Comparison of ENCODE assay signal across 22 cellular contexts in genomic region chr7:155231241-155231800, GRCh38.
DNase-seq lines count a peak whose midpoint lies in the region; ATAC-seq and TF ChIP-seq lines count a peak whose summit lies in the region.
"Had no signal": no experiment of that assay in that cellular context is flagged by ENCODE, and none has a peak within 500 bp of the region (broad histone marks: within the 10 kb centered on the region; RNA-seq: fewer than 3 reads in every experiment).

No MANE protein-coding gene starts in this region.

- ATAC-seq in HCT116 (no peak), PC-3 (no peak), foreskin keratinocyte (no peak)
- no peak for ATAC-seq in effector memory CD8-positive, alpha-beta T cell (replicated peaks)
- ATAC-seq: GM12878, HepG2 had no signal

- no peaks in the 10 kb centered on the region for H3K79me2 ChIP-seq in HCT116 (ENCODE audit: insufficient read depth, low read length)
- no peaks in the 10 kb centered on the region for H3K79me2 ChIP-seq in PC-3 (ENCODE audit: low read length)
- no peaks in the 10 kb centered on the region for H3K79me2 ChIP-seq in osteoblast (ENCODE audit: insufficient read depth, low read length)

- TF ChIP-seq CTCF in HCT116 (IDR thresholded peaks at IDR 0.05 in 2 of 3, conservative IDR thresholded peaks at IDR 0.05 in 1 of 3; ENCODE audit: borderline replicate concordance in 1 of 3, insufficient read depth in 1 of 3, low read depth in 2 of 3, low read length in 2 of 3) (no peak), PC-3 (conservative IDR thresholded peaks at IDR 0.05; ENCODE audit: low read depth, low read length) (no peak), foreskin keratinocyte (conservative IDR thresholded peaks at IDR 0.05) (no peak), osteoblast (IDR thresholded peaks at IDR 0.05; ENCODE audit: extremely low read depth, low read depth, low read length) (no peak)

- H3K4me2 ChIP-seq in HCT116 (ENCODE audit: low read length) (no peak overlapping the region), PC-3 (ENCODE audit: low read length) (no peak overlapping the region), osteoblast (ENCODE audit: insufficient read depth, low read length) (no peak overlapping the region)

- no peak for TF ChIP-seq RAD21 in HCT116 (IDR thresholded peaks at IDR 0.05; ENCODE audit: low read depth)

- no peaks in the 10 kb centered on the region for H4K20me1 ChIP-seq in HCT116 (ENCODE audit: insufficient read depth)
- H4K20me1 ChIP-seq in PC-3 (ENCODE audit: low read length) = no peaks in the 10 kb centered on the region
- no peaks in the 10 kb centered on the region for H4K20me1 ChIP-seq in osteoblast (ENCODE audit: insufficient read depth, low read length)

- no peaks in the 10 kb centered on the region for H3K36me3 Mint-ChIP-seq in effector memory CD8-positive, alpha-beta T cell (ENCODE audit: insufficient read depth)
- H3K36me3 Mint-ChIP-seq: CD4-positive, CD25-positive, alpha-beta regulatory T cell had no signal

- DNase-seq in HCT116 (ENCODE audit: low read depth, low spot score) (no peak), PC-3 (no peak), foreskin keratinocyte (no peak), osteoblast (ENCODE audit: insufficient read length, low spot score, missing footprints) (peak; percentile 77), AG08395 (ENCODE audit: low spot score) (no peak)
- DNase-seq in stimulated activated CD4-positive, alpha-beta T cell treated with anti-CD3 and anti-CD28 coated beads, Interleukin-2, amount 100 ng/mL, for 24 hours = no peak
- no peak for DNase-seq in activated CD4-positive, alpha-beta T cell treated with anti-CD3 and anti-CD28 coated beads, Interleukin-2, amount 50 U/mL, for 4 hours
- DNase-seq in effector memory CD8-positive, alpha-beta T cell = no peak
- DNase-seq: Caco-2; CD4-positive, CD25-positive, alpha-beta regulatory T cell; DND-41; KG1; NCI-H1105; NCI-H146; NCI-H2029; NCI-H446 treated with DMSO at 0.1 percent for 48 hours; NCI-H526 treated with DMSO at 0.1 percent for 48 hours; OCI-M1; SHP77 had no signal

- no peaks in the 10 kb centered on the region for H3K9me3 ChIP-seq in HCT116 (ENCODE audit: control insufficient read depth in 1 of 2, insufficient read depth in 1 of 2, low read depth in 1 of 2, low read length in 2 of 2)
- no peaks in the 10 kb centered on the region for H3K9me3 ChIP-seq in PC-3 (ENCODE audit: low read length)
- no peaks in the 10 kb centered on the region for H3K9me3 ChIP-seq in osteoblast (ENCODE audit: low read depth, low read length)
- H3K9me3 ChIP-seq: Caco-2 had no signal

- RAD21 ChIA-PET in HCT116 (lab: Charles Lee; ENCODE audit: low non-redundant PET in 1 of 2, low total read pairs in 2 of 2, uncharacterized antibody in 2 of 2, unreplicated experiment in 2 of 2) = no interaction called here

- H3K27me3 ChIP-seq in HCT116 (ENCODE audit: insufficient read depth, low read length) (no peaks in the 10 kb centered on the region), PC-3 (ENCODE audit: low read length) (no peaks in the 10 kb centered on the region), foreskin keratinocyte (no peaks in the 10 kb centered on the region), osteoblast (ENCODE audit: insufficient read depth, low read length) (no peaks in the 10 kb centered on the region)

- H3K4me3 ChIP-seq in HCT116 (replicated peaks in 1 of 2; ENCODE audit: low read depth in 1 of 2, low read length in 2 of 2) = no peak overlapping the region
- H3K4me3 ChIP-seq in PC-3 (ENCODE audit: low read length) = no peak overlapping the region
- H3K4me3 ChIP-seq in osteoblast (ENCODE audit: insufficient read depth, low read length) = no peak overlapping the region
- H3K4me3 ChIP-seq: GM12878 had no signal

- no peak overlapping the region for H3K27ac Mint-ChIP-seq in effector memory CD8-positive, alpha-beta T cell
- H3K27ac Mint-ChIP-seq: CD4-positive, CD25-positive, alpha-beta regulatory T cell had no signal

- H3K9ac ChIP-seq in HCT116 (ENCODE audit: low read length) (peak overlapping the region; percentile 6; the same call in 1 of the 2 replicates), PC-3 (ENCODE audit: low read length) (peak overlapping the region; percentile 37; the same call in 1 of the 2 replicates)

- no peak for TF ChIP-seq POLR2A in HCT116 (IDR thresholded peaks at IDR 0.05; ENCODE audit: borderline replicate concordance, extremely low read depth, insufficient read depth, insufficient read length)

- H3K27ac ChIP-seq in HCT116 (ENCODE audit: low read depth, low read length) = no peak overlapping the region
- H3K27ac ChIP-seq in PC-3 (ENCODE audit: low read length) = peak overlapping the region; percentile 81
- peak overlapping the region; percentile 95 for H3K27ac ChIP-seq in foreskin keratinocyte
- no peak overlapping the region for H3K27ac ChIP-seq in osteoblast (ENCODE audit: low read depth, low read length)
- H3K27ac ChIP-seq: HL-60 had no signal

- no peaks in the 10 kb centered on the region for H3K9me2 ChIP-seq in HCT116 (ENCODE audit: insufficient read depth)
- H3K9me2 ChIP-seq in PC-3 (replicated peaks; ENCODE audit: low read length) = no peaks in the 10 kb centered on the region

- CTCF ChIA-PET in HCT116 (lab: Charles Lee) = no interaction called here
- CTCF ChIA-PET in PC-3 (lab: Charles Lee) = no interaction called here

- H3K4me1 ChIP-seq in HCT116 (ENCODE audit: control insufficient read depth in 1 of 2, insufficient read depth in 2 of 2, low read length in 2 of 2) (peaks cover 5 to 33% of the 10 kb centered on the region in 2 experiments; a peak in 3 of 4 replicates), PC-3 (ENCODE audit: insufficient read depth, low read length) (peaks cover 44% of the 10 kb centered on the region), foreskin keratinocyte (peaks cover 10% of the 10 kb centered on the region), osteoblast (ENCODE audit: insufficient read depth, low read length) (peaks cover 14% of the 10 kb centered on the region)

- peaks cover 6 to 19% of the 10 kb centered on the region in 2 donors for H3K27me3 Mint-ChIP-seq in effector memory CD8-positive, alpha-beta T cell
- H3K27me3 Mint-ChIP-seq: CD4-positive, CD25-positive, alpha-beta regulatory T cell had no signal

- no peak overlapping the region for H2AFZ ChIP-seq in HCT116 (ENCODE audit: low read depth, low read length, poor library complexity, severe bottlenecking)
- no peak overlapping the region for H2AFZ ChIP-seq in PC-3 (ENCODE audit: low read length)
- no peak overlapping the region for H2AFZ ChIP-seq in osteoblast (ENCODE audit: low read length)

- H3K9me3 Mint-ChIP-seq in effector memory CD8-positive, alpha-beta T cell = no peaks in the 10 kb centered on the region
- H3K9me3 Mint-ChIP-seq: CD4-positive, CD25-positive, alpha-beta regulatory T cell had no signal

- BruUV-seq in HCT116 (replicated peaks; lab: Mats Ljungman, UMichigan) (no TSS peak), PC-3 (replicated peaks; lab: Mats Ljungman, UMichigan) (no TSS peak)

- peaks cover 0 to 2% of the 10 kb centered on the region in 2 donors for H3K4me1 Mint-ChIP-seq in effector memory CD8-positive, alpha-beta T cell (ENCODE audit: low read depth in 2 of 2)
- H3K4me1 Mint-ChIP-seq: CD4-positive, CD25-positive, alpha-beta regulatory T cell had no signal

- H3K4me3 Mint-ChIP-seq in effector memory CD8-positive, alpha-beta T cell = no peak overlapping the region
- H3K4me3 Mint-ChIP-seq: CD4-positive, CD25-positive, alpha-beta regulatory T cell had no signal

- H3K36me3 ChIP-seq in HCT116 (ENCODE audit: control insufficient read depth in 1 of 2, insufficient read depth in 2 of 2, low read length in 2 of 2) = no peaks in the 10 kb centered on the region
- H3K36me3 ChIP-seq in PC-3 (ENCODE audit: low read depth, low read length) = no peaks in the 10 kb centered on the region
- no peaks in the 10 kb centered on the region for H3K36me3 ChIP-seq in osteoblast (ENCODE audit: insufficient read depth, low read length)

- intact Hi-C loops in HCT116 (cut with micrococcal nuclease) (no loop called here), PC-3 (cut with micrococcal nuclease) (loop anchor here (5.0 kb wide), 1 partner anchor 304 kb away; no protein-coding TSS in a partner anchor)

- POLR2A ChIA-PET in HCT116 (lab: Charles Lee) = no interaction called here
- POLR2A ChIA-PET in PC-3 (lab: Charles Lee; ENCODE audit: unreplicated experiment) = no interaction called here

- H3F3A ChIP-seq in PC-3 (ENCODE audit: low read length, unreplicated experiment) = no peaks in the 10 kb centered on the region

TF ChIP-seq in HCT116, 20 proteins besides CTCF, POLR2A, EP300 and RAD21:
- no peak for TF ChIP-seq EZH2 (IDR thresholded peaks at IDR 0.05)

Comparison
In these comparisons a context has a peak if more than half of its experiments do, and no peak if none do; other contexts are left out.
1. H3K27ac ChIP-seq: peak in PC-3 (single experiment) and foreskin keratinocyte (single experiment); none in HCT116 (single experiment) and osteoblast (single experiment).